16 cellular contexts compared by ENCODE assay signal in genomic region chr18:46134920-46135675, GRCh38. TPM values are rescaled to one million over a fixed set of nuclear protein-coding genes. Genes with fewer than 3 reads are reported as not detected.
A peak's percentile ranks its signal among the peaks of the same experiment; 100 is the strongest.
DNase-seq lines count a peak whose midpoint lies in the region; ATAC-seq and TF ChIP-seq lines count a peak whose summit lies in the region.
"Had no signal": no experiment of that assay in that cellular context is flagged by ENCODE, and none has a peak within 500 bp of the region (broad histone marks: within the 10 kb centered on the region; RNA-seq: fewer than 3 reads in every experiment).

No MANE protein-coding gene starts in this region.

- H3F3A ChIP-seq in GM23248 (ENCODE audit: insufficient read depth) = 0 out of 2 replicates have a peak, but pooled peaks cover 5% of the 10 kb centered on the region

- peak; percentile 33 for DNase-seq in GM23248
- DNase-seq in RPMI8226 = peak; percentile 67
- DNase-seq in heart right ventricle = peak in 1 of 2 donors; percentile 41
- peak; percentile 12 for DNase-seq in pons (ENCODE audit: low spot score)
- DNase-seq in stimulated activated CD4-positive, alpha-beta T cell treated with anti-CD3 and anti-CD28 coated beads, Interleukin-4, amount 100 ng/mL, for 1 hour = no peak
- DNase-seq: activated CD8-positive, alpha-beta T cell treated with anti-CD3 and anti-CD28 coated beads, Interleukin-2, amount 10 ng/mL, durations not matched to agents 7 days and 5 days; activated effector memory CD4-positive, alpha-beta T cell treated with anti-CD3 and anti-CD28 coated beads, Interleukin-2, amount 50 U/mL, for 16 hours; aorta; colonic mucosa; glutamatergic neuron; MG63; NCI-H187 treated with DMSO at 0.1 percent for 48 hours; NCI-H526 treated with DMSO at 0.1 percent for 48 hours had no signal

- H3K27me3 ChIP-seq in GM23248 (replicated peaks; ENCODE audit: insufficient read depth) (no peaks in the 10 kb centered on the region), heart right ventricle (no peaks in the 10 kb centered on the region)
- H3K27me3 ChIP-seq: colonic mucosa, MG63 had no signal

- intact Hi-C loops in heart right ventricle (cut with DNase I) = no loop called here

- ATAC-seq in heart right ventricle (peak; percentile 63 to 95 (median 92)), HG03196 (IDR thresholded peaks at IDR 0.05; ENCODE audit: unreplicated experiment) (no peak), GM21367 (IDR thresholded peaks at IDR 0.05; ENCODE audit: unreplicated experiment) (no peak)
- ATAC-seq: activated CD8-positive, alpha-beta T cell treated with anti-CD3 and anti-CD28 coated beads, Interleukin-2, amount 10 ng/mL, durations not matched to agents 7 days and 5 days had no signal

- H3K79me2 ChIP-seq in GM23248 (ENCODE audit: insufficient read depth) = no peaks in the 10 kb centered on the region

- no peak overlapping the region for H3K9ac ChIP-seq in GM23248

- H3K36me3 ChIP-seq in GM23248 (ENCODE audit: low read depth) (no peaks in the 10 kb centered on the region), heart right ventricle (peaks cover 0 to 19% (median 1%) of the 10 kb centered on the region in 9 donors)
- H3K36me3 ChIP-seq: colonic mucosa had no signal

- H3K4me2 ChIP-seq in GM23248 (ENCODE audit: unreplicated experiment) = no peak overlapping the region

- H3K4me3 ChIP-seq in GM23248 (no peak overlapping the region), heart right ventricle (no peak overlapping the region)
- H3K4me3 ChIP-seq: colonic mucosa, MG63 had no signal

- H3K27ac ChIP-seq in GM23248 = no peak overlapping the region
- H3K27ac ChIP-seq in heart right ventricle = peak overlapping the region in 6 of 10 donors; percentile 15 to 63 (median 56)
- H3K27ac ChIP-seq: colonic mucosa, epithelial cell of prostate had no signal

- H3K4me1 ChIP-seq in GM23248 (ENCODE audit: insufficient read depth) = no peaks in the 10 kb centered on the region
- peaks cover 0 to 10% (median 0%) of the 10 kb centered on the region in 9 donors for H3K4me1 ChIP-seq in heart right ventricle
- H3K4me1 ChIP-seq: colonic mucosa had no signal

- WGBS in GM23248 (ENCODE audit: low coverage in 1 of 2, low lambda C conversion rate in 2 of 2, missing lambda C conversion rate in 2 of 2), 2 experiments = 40 to 44% methylated on average over 9 of the region's 9 CpGs
- WGBS in heart right ventricle, 2 donors = 34 to 37% methylated on average over 9 of the region's 9 CpGs

- no peaks in the 10 kb centered on the region for H3K9me2 ChIP-seq in GM23248 (ENCODE audit: insufficient read depth)

- H4K20me1 ChIP-seq in GM23248 (ENCODE audit: insufficient read depth) = no peaks in the 10 kb centered on the region

- in situ Hi-C loops in GM23248 (cut with MboI) = no loop called here

- no peak for TF ChIP-seq CTCF in heart right ventricle (IDR thresholded peaks at IDR 0.05)

- H3K9me3 ChIP-seq in GM23248 (ENCODE audit: low read depth) (no peaks in the 10 kb centered on the region), heart right ventricle (no peaks in the 10 kb centered on the region)
- H3K9me3 ChIP-seq: colonic mucosa, MG63 had no signal

- H2AFZ ChIP-seq in GM23248 = no peak overlapping the region

RNA-seq across cellular contexts. Expression of gene HAUS1, which starts 30.9 kb away (rescaled TPM):
- total RNA-seq in GM23248 (2014; rRNA removed; shearing (Covaris generic)) = 24.2 and 31.9 TPM in 2 replicates
- polyA plus RNA-seq in GM23248 (2016; fragmentation: Nextera tagmentation; extraction: Ambion mirVana) (33.6 and 36.9 TPM in 2 replicates), heart right ventricle (10 to 100 TPM; 15.4 to 16.9 TPM)
- total RNA-seq in heart right ventricle = 10 to 100 TPM in 2 of 10 donors, 1 to 10 TPM in 8; 5.5 to 20.3 (median 8.5) TPM

RNA-seq across cellular contexts. Expression of gene ATP5F1A, which starts 37.0 kb away (rescaled TPM):
- total RNA-seq in GM23248 (2014; rRNA removed; shearing (Covaris generic)) = 562 and 618 TPM in 2 replicates
- polyA plus RNA-seq in GM23248 (2016; fragmentation: Nextera tagmentation; extraction: Ambion mirVana) (353 and 366 TPM in 2 replicates), heart right ventricle (100 to 1,000 TPM; 613 to 818 TPM)
- total RNA-seq in heart right ventricle = 1,000 to 10,000 TPM; 1,431 to 2,460 (median 2,025) TPM

Comparison
In these comparisons a context has a peak if more than half of its experiments do, and no peak if none do; other contexts are left out.
1. ATAC-seq: peak in heart right ventricle (8 of 8); none in HG03196 (single experiment) and GM21367 (single experiment).